Comparison of ENCODE assay signal across 31 cellular contexts in the genomic region with DNA sequence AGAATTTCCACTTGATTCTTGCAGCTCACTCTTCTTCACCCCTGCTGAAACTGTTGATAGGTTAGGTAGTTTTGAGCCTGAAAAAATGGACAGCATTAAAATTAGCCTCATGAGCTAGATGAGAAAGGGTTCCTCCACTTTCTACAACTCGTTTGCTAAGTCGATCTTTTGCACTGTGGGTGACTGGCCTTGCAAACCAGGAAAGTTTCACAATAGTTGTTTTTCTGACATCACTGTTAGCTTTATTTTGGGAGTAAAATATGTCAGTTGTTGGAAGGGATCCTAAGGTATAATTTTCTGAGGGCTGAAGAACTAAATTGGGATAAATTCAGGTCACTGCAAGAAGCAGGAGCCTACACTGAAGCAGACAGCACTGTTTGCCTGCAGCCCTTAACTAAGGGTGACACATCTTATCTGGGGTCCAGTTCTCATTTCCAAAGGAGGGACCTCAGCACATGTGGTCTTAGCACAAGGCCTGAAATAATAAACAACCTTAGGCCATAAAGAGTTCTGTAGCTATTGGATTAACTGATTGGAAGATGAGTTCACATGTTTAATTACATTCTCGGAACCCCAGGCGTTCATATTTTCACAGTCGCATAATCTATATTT. TPM values are rescaled to one million over a fixed set of nuclear protein-coding genes. Genes with fewer than 3 reads are reported as not detected.
DNase-seq lines count a peak whose midpoint lies in the region; ATAC-seq and TF ChIP-seq lines count a peak whose summit lies in the region.
"Had no signal": no experiment of that assay in that cellular context is flagged by ENCODE, and none has a peak within 500 bp of the region (broad histone marks: within the 10 kb centered on the region; RNA-seq: fewer than 3 reads in every experiment).

No MANE protein-coding gene starts in this region.

- no peaks in the 10 kb centered on the region for H3K27me3 ChIP-seq in neutrophil
- no peaks in the 10 kb centered on the region for H3K27me3 ChIP-seq in HAP-1 (ENCODE audit: low read depth)
- H3K27me3 ChIP-seq: esophagus muscularis mucosa, upper lobe of left lung had no signal

- no peaks in the 10 kb centered on the region for H3K36me3 Mint-ChIP-seq in activated T-helper 17 cell treated with anti-CD3 and anti-CD28 coated beads, Interleukin-2, amount 50 U/mL, for 72 hours (ENCODE audit: low read depth)

- H3K36me3 ChIP-seq in neutrophil: peaks cover 54% of the 10 kb centered on the region
- peaks cover 53% of the 10 kb centered on the region for H3K36me3 ChIP-seq in HAP-1 (replicated peaks)

- no peak overlapping the region for H3K4me3 Mint-ChIP-seq in activated T-helper 17 cell treated with anti-CD3 and anti-CD28 coated beads, Interleukin-2, amount 50 U/mL, for 72 hours
- H3K4me3 Mint-ChIP-seq: CD4-positive, alpha-beta T cell; T-helper 2 cell treated with Interferon-gamma antibody and Interleukin-4, amounts not matched to agents 5 μg/mL and 100 μg/mL, for 36 hours had no signal

- H3K9me3 ChIP-seq in neutrophil: no peaks in the 10 kb centered on the region
- no peaks in the 10 kb centered on the region for H3K9me3 ChIP-seq in HAP-1
- H3K9me3 ChIP-seq: esophagus muscularis mucosa, mucosa of descending colon, upper lobe of left lung had no signal

- no peak for ATAC-seq in activated T-helper 17 cell treated with anti-CD3 and anti-CD28 coated beads, Interleukin-2, amount 50 U/mL, for 72 hours (replicated peaks)
- ATAC-seq: mucosa of descending colon, right cardiac atrium had no signal

- in situ Hi-C loops in HAP-1 (cut with MboI; ENCODE audit: low sequenced_read_pairs): no loop called here

- no peaks in the 10 kb centered on the region for H3K9me3 Mint-ChIP-seq in activated T-helper 17 cell treated with anti-CD3 and anti-CD28 coated beads, Interleukin-2, amount 50 U/mL, for 72 hours
- H3K9me3 Mint-ChIP-seq: CD4-positive, alpha-beta T cell; T-helper 2 cell treated with Interferon-gamma antibody and Interleukin-4, amounts not matched to agents 5 μg/mL and 100 μg/mL, for 36 hours had no signal

- H3K27me3 Mint-ChIP-seq in activated T-helper 17 cell treated with anti-CD3 and anti-CD28 coated beads, Interleukin-2, amount 50 U/mL, for 72 hours: no peaks in the 10 kb centered on the region
- H3K27me3 Mint-ChIP-seq: CD4-positive, alpha-beta T cell had no signal

- peak overlapping the region; percentile 54 for H3K27ac Mint-ChIP-seq in activated T-helper 17 cell treated with anti-CD3 and anti-CD28 coated beads, Interleukin-2, amount 50 U/mL, for 72 hours
- H3K27ac Mint-ChIP-seq: CD4-positive, alpha-beta T cell; T-helper 2 cell treated with Interferon-gamma antibody and Interleukin-4, amounts not matched to agents 5 μg/mL and 100 μg/mL, for 36 hours had no signal

- H3K4me3 ChIP-seq in neutrophil (ENCODE audit: low read depth in 1 of 2, low read length in 1 of 2) (no peak overlapping the region), HAP-1 (no peak overlapping the region)
- H3K4me3 ChIP-seq: esophagus muscularis mucosa, mucosa of descending colon, upper lobe of left lung had no signal

- peaks cover 19 to 38% of the 10 kb centered on the region in 2 experiments for H3K4me1 ChIP-seq in neutrophil (ENCODE audit: control insufficient read depth in 1 of 2, insufficient read depth in 1 of 2, low read depth in 1 of 2, low read length in 1 of 2)
- no peaks in the 10 kb centered on the region for H3K4me1 ChIP-seq in HAP-1
- H3K4me1 ChIP-seq: esophagus muscularis mucosa, upper lobe of left lung had no signal

- DNase-seq in fibroblast of peridontal ligament (ENCODE audit: extremely low read depth) (peak; percentile 85), NCI-H2029 treated with DMSO at 0.1 percent for 48 hours (lab: John Stamatoyannopoulos, UW) (no peak), HAP-1 (ENCODE audit: low spot score in 2 of 2) (no peak), NCI-H345 (lab: John Stamatoyannopoulos, UW) (no peak), NAMALWA (ENCODE audit: low spot score) (no peak)
- DNase-seq: activated CD4-positive, alpha-beta T cell treated with anti-CD3 and anti-CD28 coated beads for 48 hours; activated CD8-positive, alpha-beta memory T cell treated with anti-CD3 and anti-CD28 coated beads for 24 hours; activated gamma-delta T cell treated with Interleukin-2 at 50 U/mL for 16 hours; activated T-cell treated with anti-CD3 and anti-CD28 coated beads, Interleukin-2, amount 50 U/mL, for 1 hour; AML-193; amniotic stem cell; caudate nucleus; CD4-positive, alpha-beta T cell; head of caudate nucleus; kidney glomerular epithelial cell; mucosa of descending colon; NCI-H1417; NCI-H2081; NCI-H2227 treated with DMSO at 0.1 percent for 48 hours; NCI-H69; posterior cingulate gyrus; right cardiac atrium; SHP77; stimulated activated CD4-positive, alpha-beta T cell treated with anti-CD3 and anti-CD28 coated beads, Interleukin-4, amount 100 ng/mL, for 1 hour; substantia nigra; upper lobe of left lung; WERI-Rb-1 had no signal

- TF ChIP-seq CTCF in neutrophil (IDR thresholded peaks at IDR 0.05): no peak

- no peaks in the 10 kb centered on the region for H3K4me1 Mint-ChIP-seq in activated T-helper 17 cell treated with anti-CD3 and anti-CD28 coated beads, Interleukin-2, amount 50 U/mL, for 72 hours

- peak overlapping the region; percentile 52 for H3K27ac ChIP-seq in neutrophil
- H3K27ac ChIP-seq: esophagus muscularis mucosa, upper lobe of left lung, WERI-Rb-1 had no signal

RNA-seq across cellular contexts. Expression of a gene that starts 29.1 kb away (rescaled TPM):
- 10 to 100 TPM; 34.9 to 54.4 TPM for total RNA-seq in activated T-helper 17 cell treated with anti-CD3 and anti-CD28 coated beads, Interleukin-2, amount 50 U/mL, for 72 hours
